Comparison of ENCODE assay signal across 8 cellular contexts in the genomic region with DNA sequence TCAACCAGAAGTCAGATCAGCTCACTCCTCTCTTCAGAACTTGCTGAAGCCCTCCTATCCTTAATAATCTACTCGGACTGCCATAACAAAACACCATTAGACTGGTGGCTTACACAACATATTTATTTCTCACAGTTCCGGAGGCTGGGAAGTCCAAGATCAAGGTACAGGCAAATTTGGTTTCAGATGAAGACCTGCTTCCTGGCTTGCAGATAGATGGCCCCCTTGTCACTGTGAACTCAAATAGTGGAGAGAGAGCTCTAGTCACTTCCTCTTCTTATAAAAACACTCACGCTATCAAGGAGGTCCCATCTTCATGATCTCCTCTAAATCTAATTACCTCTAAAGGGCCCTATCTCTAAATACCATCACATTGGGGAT.
DNase-seq lines count a peak whose midpoint lies in the region; ATAC-seq and TF ChIP-seq lines count a peak whose summit lies in the region.

No MANE protein-coding gene starts in this region.

- H3K4me1 Mint-ChIP-seq in activated naive CD4-positive, alpha-beta T cell treated with anti-CD3 and anti-CD28 coated beads, Interleukin-2, amount 50 U/mL, for 24 hours, result peaks cover 61% of the 10 kb centered on the region
- peaks cover 52% of the 10 kb centered on the region for H3K4me1 Mint-ChIP-seq in T-helper 2 cell treated with Interferon-gamma antibody and Interleukin-4, amounts not matched to agents 5 μg/mL and 100 μg/mL, for 36 hours (ENCODE audit: low read depth)
- peaks cover 36% of the 10 kb centered on the region for H3K4me1 Mint-ChIP-seq in osteocyte (ENCODE audit: unreplicated experiment)

- H3K27ac Mint-ChIP-seq in activated naive CD4-positive, alpha-beta T cell treated with anti-CD3 and anti-CD28 coated beads, Interleukin-2, amount 50 U/mL, for 24 hours, result peak overlapping the region; percentile 95
- peak overlapping the region; percentile 84 for H3K27ac Mint-ChIP-seq in T-helper 2 cell treated with Interferon-gamma antibody and Interleukin-4, amounts not matched to agents 5 μg/mL and 100 μg/mL, for 36 hours
- H3K27ac Mint-ChIP-seq in osteocyte (ENCODE audit: unreplicated experiment), result peak overlapping the region; percentile 7

- peak overlapping the region; percentile 60 for H3K4me3 Mint-ChIP-seq in activated naive CD4-positive, alpha-beta T cell treated with anti-CD3 and anti-CD28 coated beads, Interleukin-2, amount 50 U/mL, for 24 hours
- H3K4me3 Mint-ChIP-seq in T-helper 2 cell treated with Interferon-gamma antibody and Interleukin-4, amounts not matched to agents 5 μg/mL and 100 μg/mL, for 36 hours, result peak overlapping the region; percentile 61
- no peak overlapping the region for H3K4me3 Mint-ChIP-seq in osteocyte (ENCODE audit: unreplicated experiment)

- H3K36me3 Mint-ChIP-seq in activated naive CD4-positive, alpha-beta T cell treated with anti-CD3 and anti-CD28 coated beads, Interleukin-2, amount 50 U/mL, for 24 hours, result peaks cover 13% of the 10 kb centered on the region
- peaks cover 13% of the 10 kb centered on the region for H3K36me3 Mint-ChIP-seq in T-helper 2 cell treated with Interferon-gamma antibody and Interleukin-4, amounts not matched to agents 5 μg/mL and 100 μg/mL, for 36 hours (ENCODE audit: low read depth)
- H3K36me3 Mint-ChIP-seq in osteocyte (ENCODE audit: unreplicated experiment), result no peaks in the 10 kb centered on the region

- TF ChIP-seq CTCF in osteocyte (IDR thresholded peaks at IDR 0.05), result no peak

- no peaks in the 10 kb centered on the region for H3K9me3 Mint-ChIP-seq in activated naive CD4-positive, alpha-beta T cell treated with anti-CD3 and anti-CD28 coated beads, Interleukin-2, amount 50 U/mL, for 24 hours
- H3K9me3 Mint-ChIP-seq in T-helper 2 cell treated with Interferon-gamma antibody and Interleukin-4, amounts not matched to agents 5 μg/mL and 100 μg/mL, for 36 hours, result no peaks in the 10 kb centered on the region
- H3K9me3 Mint-ChIP-seq in osteocyte (ENCODE audit: unreplicated experiment), result no peaks in the 10 kb centered on the region

- no peaks in the 10 kb centered on the region for H3K27me3 Mint-ChIP-seq in activated naive CD4-positive, alpha-beta T cell treated with anti-CD3 and anti-CD28 coated beads, Interleukin-2, amount 50 U/mL, for 24 hours
- peaks cover 2% of the 10 kb centered on the region for H3K27me3 Mint-ChIP-seq in T-helper 2 cell treated with Interferon-gamma antibody and Interleukin-4, amounts not matched to agents 5 μg/mL and 100 μg/mL, for 36 hours (ENCODE audit: low read depth)
- H3K27me3 Mint-ChIP-seq in osteocyte (ENCODE audit: unreplicated experiment), result no peaks in the 10 kb centered on the region

- DNase-seq in activated naive CD4-positive, alpha-beta T cell treated with Interleukin-2 at 50 U/mL for 16 hours, result no peak
- DNase-seq in T-helper 2 cell treated with Interferon-gamma antibody and Interleukin-4, amounts not matched to agents 5 μg/mL and 100 μg/mL, for 36 hours (ENCODE audit: low spot score), result no peak
- no peak for DNase-seq in osteocyte (ENCODE audit: extremely low spot score, unreplicated experiment)
- no peak for DNase-seq in NCI-H446 (lab: John Stamatoyannopoulos, UW)
- DNase-seq in SHP77 (lab: John Stamatoyannopoulos, UW), result no peak
- DNase-seq in HCEC 1CT, result no peak

- ATAC-seq in HG03066 (IDR thresholded peaks at IDR 0.05; ENCODE audit: low read depth, unreplicated experiment), result peak; percentile 47

Comparison
In these comparisons a context has a peak if more than half of its experiments do, and no peak if none do; other contexts are left out.
1. H3K27ac Mint-ChIP-seq: peak in every context shown above with its lines; median percentile 95 in activated naive CD4-positive, alpha-beta T cell treated with anti-CD3 and anti-CD28 coated beads, Interleukin-2, amount 50 U/mL, for 24 hours; 84 in T-helper 2 cell treated with Interferon-gamma antibody and Interleukin-4, amounts not matched to agents 5 μg/mL and 100 μg/mL, for 36 hours; 7 in osteocyte.